In the genomic region with DNA sequence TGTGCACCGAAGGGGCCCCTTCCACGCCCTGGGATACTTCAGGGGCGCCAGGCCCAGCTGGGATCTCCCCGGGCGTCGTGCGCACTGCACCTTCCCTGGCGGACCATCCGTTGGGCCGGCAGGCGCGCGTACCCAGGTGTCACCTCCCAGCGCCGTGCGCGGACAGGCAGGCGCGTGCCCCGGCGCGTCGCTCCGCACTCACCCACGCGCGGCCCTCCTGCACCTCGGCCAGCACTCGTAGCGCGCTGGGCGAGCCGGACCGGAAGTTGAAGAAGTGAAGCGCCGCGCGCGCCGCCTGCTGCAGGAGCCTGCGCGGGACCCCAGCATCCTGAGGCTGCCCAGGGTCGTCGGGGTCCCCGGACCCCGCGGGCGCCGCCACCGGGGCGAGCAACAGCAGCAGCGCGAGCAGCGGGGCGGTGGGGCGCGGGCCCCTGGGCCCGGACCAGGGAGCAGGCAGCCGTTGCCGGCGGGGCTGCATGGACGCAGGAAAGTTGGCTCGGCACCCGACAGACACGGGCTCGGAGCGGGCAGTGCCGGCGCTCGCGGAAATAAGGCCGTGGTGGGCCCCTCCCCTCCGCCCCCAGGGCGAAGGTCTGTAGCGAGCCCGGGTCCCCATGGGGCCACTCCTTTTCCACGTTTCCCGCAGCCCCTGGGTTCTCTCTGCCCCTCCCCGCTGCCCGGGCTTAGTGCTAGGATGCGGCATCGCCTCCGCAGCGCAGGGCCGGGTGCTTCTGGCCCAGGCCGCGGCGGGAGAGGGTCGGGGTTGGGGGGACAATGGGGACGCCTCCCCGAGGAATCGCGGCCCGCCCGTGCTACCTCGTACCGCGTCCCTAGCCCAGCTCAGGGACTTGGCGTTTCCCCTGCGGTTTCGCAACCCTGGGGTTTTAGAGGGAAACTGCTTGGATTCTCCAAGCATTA, we compare ENCODE assay signal across 8 cellular contexts. TPM values are rescaled to one million over a fixed set of nuclear protein-coding genes. Genes with fewer than 3 reads are reported as not detected.
A peak's percentile ranks its signal among the peaks of the same experiment; 100 is the strongest.
DNase-seq lines count a peak whose midpoint lies in the region; ATAC-seq and TF ChIP-seq lines count a peak whose summit lies in the region.

A gene with protein sequence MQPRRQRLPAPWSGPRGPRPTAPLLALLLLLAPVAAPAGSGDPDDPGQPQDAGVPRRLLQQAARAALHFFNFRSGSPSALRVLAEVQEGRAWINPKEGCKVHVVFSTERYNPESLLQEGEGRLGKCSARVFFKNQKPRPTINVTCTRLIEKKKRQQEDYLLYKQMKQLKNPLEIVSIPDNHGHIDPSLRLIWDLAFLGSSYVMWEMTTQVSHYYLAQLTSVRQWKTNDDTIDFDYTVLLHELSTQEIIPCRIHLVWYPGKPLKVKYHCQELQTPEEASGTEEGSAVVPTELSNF (minus strand): TSS at position 520 of the 918 bp plus-strand sequence. CDS start 42 bp downstream, at position 478.

- POLR2A ChIA-PET in PC-3 (lab: Charles Lee; ENCODE audit: unreplicated experiment): no interaction called here

- no TSS peak for BruUV-seq in PC-3 (replicated peaks; lab: Mats Ljungman, UMichigan)

- DNase-seq in activated CD4-positive, alpha-beta T cell treated with anti-CD3 and anti-CD28 coated beads for 4 hours: peak; percentile 12 to 16
- no peak for DNase-seq in activated CD4-positive, alpha-beta T cell treated with anti-CD3 and anti-CD28 coated beads, Interleukin-2, amount 50 U/mL, for 4 hours
- DNase-seq in PC-3 (no peak), body of pancreas (peak; percentile 56 to 74 (median 65)), skeletal muscle cell (ENCODE audit: low read depth) (no peak), pons (ENCODE audit: low spot score) (no peak)

- ATAC-seq in HG02970 (IDR thresholded peaks at IDR 0.05; ENCODE audit: low FRiP score, unreplicated experiment) (peak; percentile 80), PC-3 (peak; percentile 44), body of pancreas (peak; percentile 74)

- H3F3A ChIP-seq in PC-3 (ENCODE audit: low read length, unreplicated experiment): no peaks in the 10 kb centered on the region

- no peaks in the 10 kb centered on the region for H3K9me2 ChIP-seq in PC-3 (replicated peaks; ENCODE audit: low read length)

- CTCF ChIA-PET in PC-3 (lab: Charles Lee): no interaction called here

- H3K9ac ChIP-seq in PC-3 (ENCODE audit: low read length): no peak within 1 kb of the TSS

- peaks cover 17% of the 10 kb centered on the region for H3K4me1 ChIP-seq in PC-3 (ENCODE audit: insufficient read depth, low read length)
- peaks cover 16% of the 10 kb centered on the region for H3K4me1 ChIP-seq in body of pancreas

- no peaks in the 10 kb centered on the region for H4K20me1 ChIP-seq in PC-3 (ENCODE audit: low read length)

- H3K36me3 ChIP-seq in PC-3 (ENCODE audit: low read depth, low read length): no peaks in the 10 kb centered on the region
- no peaks in the 10 kb centered on the region for H3K36me3 ChIP-seq in body of pancreas (replicated peaks in 1 of 2; ENCODE audit: insufficient read depth in 1 of 2, low read depth in 2 of 2)

- H3K4me2 ChIP-seq in PC-3 (ENCODE audit: low read length): no peak within 1 kb of the TSS

- H3K27me3 ChIP-seq in PC-3 (ENCODE audit: low read length): no peaks in the 10 kb centered on the region
- no peaks in the 10 kb centered on the region for H3K27me3 ChIP-seq in body of pancreas

- H3K79me2 ChIP-seq in PC-3 (ENCODE audit: low read length): no peaks in the 10 kb centered on the region

- intact Hi-C loops in PC-3 (cut with micrococcal nuclease): no loop called here
- intact Hi-C loops in body of pancreas (cut with DNase I): no loop called here

- no peak within 1 kb of the TSS for H3K4me3 ChIP-seq in PC-3 (ENCODE audit: low read length)
- peak within 1 kb of the TSS; percentile 27 to 48 for H3K4me3 ChIP-seq in body of pancreas
- peak within 1 kb of the TSS; percentile 68 for H3K4me3 ChIP-seq in iPS-18c (ENCODE audit: insufficient read depth, low read depth, low read length)
- H3K4me3 ChIP-seq in skeletal muscle cell (ENCODE audit: low read depth, low read length): peak within 1 kb of the TSS; percentile 55

- no peak for TF ChIP-seq POLR2A in body of pancreas (IDR thresholded peaks at IDR 0.05)

- no peak for TF ChIP-seq CTCF in PC-3 (conservative IDR thresholded peaks at IDR 0.05; ENCODE audit: low read depth, low read length)
- TF ChIP-seq CTCF in body of pancreas (IDR thresholded peaks at IDR 0.05): no peak

- no peak within 1 kb of the TSS for H2AFZ ChIP-seq in PC-3 (ENCODE audit: low read length)

- no peak within 1 kb of the TSS for H3K27ac ChIP-seq in PC-3 (ENCODE audit: low read length)
- H3K27ac ChIP-seq in body of pancreas: peak within 1 kb of the TSS in 3 of 4 donors; percentile 17 to 53 (median 44)

- H3K9me3 ChIP-seq in PC-3 (ENCODE audit: low read length) (no peaks in the 10 kb centered on the region), body of pancreas (peaks cover 0 to 6% (median 0%) of the 10 kb centered on the region in 3 donors), iPS-18c (ENCODE audit: control insufficient read depth, insufficient read depth, low read length) (peaks cover 7% of the 10 kb centered on the region)

- 3 to 18% methylated on average over 4 to 88 of the region's 101 CpGs for WGBS in body of pancreas, 2 donors

RNA-seq across cellular contexts. Expression of the gene that starts here (rescaled TPM):
- total RNA-seq in PC-3 (2014; rRNA removed) (0.73 TPM in 1 of 2 replicates, not detected in the other), body of pancreas (10 to 100 TPM in 1 of 2 donors, 1 to 10 TPM in 1; 3.0 to 18.4 TPM)

Comparison
In these comparisons a context has a peak if more than half of its experiments do, and no peak if none do; other contexts are left out.
1. DNase-seq: peak in activated CD4-positive, alpha-beta T cell treated with anti-CD3 and anti-CD28 coated beads for 4 hours (2 of 2) and body of pancreas (4 of 4); none in activated CD4-positive, alpha-beta T cell treated with anti-CD3 and anti-CD28 coated beads, Interleukin-2, amount 50 U/mL, for 4 hours (0 of 2), PC-3 (single experiment), skeletal muscle cell (single experiment) and pons (single experiment).
2. Peak in ATAC-seq in PC-3; RNA of the gene not detected or under 1 TPM.
3. Peak in every context shown above with its lines, with median percentiles within 50 percentile points of each other: ATAC-seq.